30 cellular contexts compared by ENCODE assay signal in genomic region chr6:150994026-150994425, GRCh38.
"Had no signal": no experiment of that assay in that cellular context is flagged by ENCODE, and none has a peak within 500 bp of the region (broad histone marks: within the 10 kb centered on the region; RNA-seq: fewer than 3 reads in every experiment).

No MANE protein-coding gene starts in this region.

- H3K4me1 ChIP-seq: ascending aorta, breast epithelium, esophagus muscularis mucosa, foreskin keratinocyte, gastrocnemius medialis, heart left ventricle had no signal

- H3K27me3 Mint-ChIP-seq: activated CD4-positive, alpha-beta memory T cell treated with anti-CD3 and anti-CD28 coated beads, Interleukin-2, amount 10 ng/mL, durations not matched to agents 7 days and 5 days; activated CD4-positive, alpha-beta T cell treated with anti-CD3 and anti-CD28 coated beads, Interleukin-2, amount 10 ng/mL, durations not matched to agents 7 days and 5 days; activated naive CD4-positive, alpha-beta T cell treated with anti-CD3 and anti-CD28 coated beads, Interleukin-2, amount 10 ng/mL, durations not matched to agents 7 days and 5 days; activated naive CD8-positive, alpha-beta T cell treated with anti-CD3 and anti-CD28 coated beads, Interleukin-2, amount 10 ng/mL, durations not matched to agents 7 days and 5 days; brain; dendritic cell treated with granulocyte-macrophage colony-stimulating factor and Interleukin-4, amounts not matched to agents 40 ng/mL and 50 ng/mL, for 4 days had no signal

- H3K9me3 Mint-ChIP-seq: activated CD4-positive, alpha-beta T cell treated with anti-CD3 and anti-CD28 coated beads, Interleukin-2, amount 10 ng/mL, durations not matched to agents 7 days and 5 days; activated naive CD8-positive, alpha-beta T cell treated with anti-CD3 and anti-CD28 coated beads, Interleukin-2, amount 10 ng/mL, durations not matched to agents 7 days and 5 days; activated T-cell treated with anti-CD3 and anti-CD28 coated beads, Interleukin-2, amount 50 U/mL, for 4 hours; dendritic cell treated with granulocyte-macrophage colony-stimulating factor and Interleukin-4, amounts not matched to agents 40 ng/mL and 50 ng/mL, for 4 days; endodermal cell had no signal

- H3K4me3 Mint-ChIP-seq: activated CD4-positive, alpha-beta memory T cell treated with anti-CD3 and anti-CD28 coated beads, Interleukin-2, amount 10 ng/mL, durations not matched to agents 7 days and 5 days; activated CD4-positive, alpha-beta T cell treated with anti-CD3 and anti-CD28 coated beads, Interleukin-2, amount 10 ng/mL, durations not matched to agents 7 days and 5 days; activated naive CD4-positive, alpha-beta T cell treated with anti-CD3 and anti-CD28 coated beads, Interleukin-2, amount 10 ng/mL, durations not matched to agents 7 days and 5 days; activated naive CD8-positive, alpha-beta T cell treated with anti-CD3 and anti-CD28 coated beads, Interleukin-2, amount 10 ng/mL, durations not matched to agents 7 days and 5 days; activated T-cell treated with anti-CD3 and anti-CD28 coated beads, Interleukin-2, amount 50 U/mL, for 4 hours; activated T-helper 1 cell treated with anti-CD3 and anti-CD28 coated beads, Interleukin-12 subunit alpha, Interleukin-12 subunit beta, Interleukin-2, Interleukin-4 antibody, amounts not matched to agents 30 ng/mL and 10 ng/mL and 1 ng/mL, durations not matched to agents 14 hours and 24 hours and 36 hours; brain; dendritic cell treated with granulocyte-macrophage colony-stimulating factor and Interleukin-4, amounts not matched to agents 40 ng/mL and 50 ng/mL, for 4 days; endodermal cell had no signal

- H3K36me3 ChIP-seq: breast epithelium, cardiac muscle cell, esophagus muscularis mucosa, gastrocnemius medialis, heart left ventricle had no signal

- H3K27me3 ChIP-seq: ascending aorta, breast epithelium, cardiac muscle cell, dorsolateral prefrontal cortex, esophagus muscularis mucosa, foreskin keratinocyte, gastrocnemius medialis, heart left ventricle had no signal

- DNase-seq: activated CD4-positive, alpha-beta memory T cell treated with anti-CD3 and anti-CD28 coated beads, Interleukin-2, amount 10 ng/mL, durations not matched to agents 7 days and 5 days; activated CD4-positive, alpha-beta T cell treated with anti-CD3 and anti-CD28 coated beads for 1 hour; activated CD4-positive, alpha-beta T cell treated with anti-CD3 and anti-CD28 coated beads for 4 hours; activated CD4-positive, alpha-beta T cell treated with anti-CD3 and anti-CD28 coated beads, Interleukin-2, amount 10 ng/mL, durations not matched to agents 7 days and 5 days; activated CD4-positive, alpha-beta T cell treated with anti-CD3 and anti-CD28 coated beads, Interleukin-2, amount 50 U/mL, for 4 hours; activated CD8-positive, alpha-beta memory T cell treated with anti-CD3 and anti-CD28 coated beads, Interleukin-2, amount 50 U/mL, for 48 hours; activated gamma-delta T cell; activated naive CD4-positive, alpha-beta T cell; activated naive CD4-positive, alpha-beta T cell treated with anti-CD3 and anti-CD28 coated beads, Interleukin-2, amount 10 ng/mL, durations not matched to agents 7 days and 5 days; activated naive CD8-positive, alpha-beta T cell treated with anti-CD3 and anti-CD28 coated beads, Interleukin-2, amount 10 ng/mL, durations not matched to agents 7 days and 5 days; activated T-cell treated with anti-CD3 and anti-CD28 coated beads for 4 hours; activated T-cell treated with anti-CD3 and anti-CD28 coated beads, Interleukin-2, amount 50 U/mL, for 4 hours; central memory CD4-positive, alpha-beta T cell; cerebellar nuclear complex; dorsolateral prefrontal cortex; effector memory CD4-positive, alpha-beta T cell; endodermal cell; erythroblast; foreskin keratinocyte; gastrocnemius medialis; glutamatergic neuron; heart left ventricle had no signal

- H3K9me3 ChIP-seq: ascending aorta, breast epithelium, esophagus muscularis mucosa, gastrocnemius medialis, heart left ventricle had no signal

- H3K4me3 ChIP-seq: ascending aorta, breast epithelium, cardiac muscle cell, coronary artery, dorsolateral prefrontal cortex, esophagus muscularis mucosa, gastrocnemius medialis, heart left ventricle had no signal

- H3K27ac Mint-ChIP-seq: activated CD4-positive, alpha-beta T cell treated with anti-CD3 and anti-CD28 coated beads, Interleukin-2, amount 10 ng/mL, durations not matched to agents 7 days and 5 days; activated naive CD4-positive, alpha-beta T cell treated with anti-CD3 and anti-CD28 coated beads, Interleukin-2, amount 10 ng/mL, durations not matched to agents 7 days and 5 days; activated naive CD8-positive, alpha-beta T cell treated with anti-CD3 and anti-CD28 coated beads, Interleukin-2, amount 10 ng/mL, durations not matched to agents 7 days and 5 days; activated T-helper 1 cell treated with anti-CD3 and anti-CD28 coated beads, Interleukin-12 subunit alpha, Interleukin-12 subunit beta, Interleukin-2, Interleukin-4 antibody, amounts not matched to agents 30 ng/mL and 10 ng/mL and 1 ng/mL, durations not matched to agents 14 hours and 24 hours and 36 hours; brain; dendritic cell treated with granulocyte-macrophage colony-stimulating factor and Interleukin-4, amounts not matched to agents 40 ng/mL and 50 ng/mL, for 4 days; endodermal cell had no signal

- H3K27ac ChIP-seq: ascending aorta, breast epithelium, cardiac muscle cell, coronary artery, dorsolateral prefrontal cortex, esophagus muscularis mucosa, foreskin keratinocyte, gastrocnemius medialis, heart left ventricle had no signal

- ATAC-seq: activated T-cell treated with anti-CD3 and anti-CD28 coated beads, Interleukin-2, amount 50 U/mL, for 4 hours; foreskin keratinocyte; gastrocnemius medialis; heart left ventricle had no signal

- H3K4me1 Mint-ChIP-seq: activated CD4-positive, alpha-beta T cell treated with anti-CD3 and anti-CD28 coated beads, Interleukin-2, amount 10 ng/mL, durations not matched to agents 7 days and 5 days; activated naive CD4-positive, alpha-beta T cell treated with anti-CD3 and anti-CD28 coated beads, Interleukin-2, amount 10 ng/mL, durations not matched to agents 7 days and 5 days; activated naive CD8-positive, alpha-beta T cell treated with anti-CD3 and anti-CD28 coated beads, Interleukin-2, amount 10 ng/mL, durations not matched to agents 7 days and 5 days; brain; endodermal cell had no signal
